In the genomic region with DNA sequence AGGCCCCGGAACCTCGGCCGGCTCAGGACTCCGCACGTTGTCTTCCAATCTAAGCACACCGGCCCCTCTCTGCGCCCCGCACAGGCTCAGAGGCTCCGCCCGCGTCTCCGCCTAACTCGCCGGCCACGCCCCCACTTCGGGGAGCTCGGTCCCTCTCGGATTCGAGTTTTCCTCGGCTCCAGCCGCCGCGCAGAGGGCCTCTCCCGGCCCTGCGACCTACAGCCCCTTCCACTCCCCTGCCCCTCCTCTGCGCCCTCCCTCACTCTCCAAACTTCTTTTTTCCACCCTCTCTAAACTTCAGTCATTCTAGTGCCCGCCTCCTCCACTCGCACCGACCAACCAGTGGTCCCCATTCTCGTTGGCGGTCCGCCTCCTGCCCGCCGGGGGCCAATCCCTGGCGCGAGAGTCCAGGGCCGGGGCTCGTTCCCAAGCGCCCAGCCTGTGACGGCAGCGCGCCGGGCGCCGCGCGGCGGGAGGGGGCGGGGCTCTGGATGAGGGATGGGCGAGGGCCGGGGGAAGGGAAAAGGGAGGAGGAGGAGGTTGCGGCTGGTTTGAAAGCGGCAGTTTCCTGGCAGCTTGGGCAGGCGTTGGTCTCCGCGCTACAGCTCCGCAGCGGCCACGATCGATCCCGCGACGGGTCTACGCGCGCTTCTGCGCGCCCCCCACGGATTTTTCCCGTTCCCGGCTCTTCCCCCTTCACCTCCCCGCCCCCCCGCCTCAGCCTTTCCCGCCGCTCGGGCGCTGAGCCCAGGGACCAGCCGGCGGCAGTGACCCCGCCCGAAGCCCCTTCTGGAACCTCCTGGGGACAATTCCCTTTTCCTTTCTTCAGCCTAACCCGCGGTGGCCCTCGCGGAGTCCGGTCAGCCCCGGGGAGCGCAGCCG, we compare ENCODE assay signal across 8 cellular contexts. TPM values are rescaled to one million over a fixed set of nuclear protein-coding genes. Genes with fewer than 3 reads are reported as not detected.
DNase-seq lines count a peak whose midpoint lies in the region; ATAC-seq and TF ChIP-seq lines count a peak whose summit lies in the region.

A gene (plus strand): TSS at position 563 of the 882 bp plus-strand sequence. CDS start 519 bp downstream, outside the sequence.

- H3K4me3 ChIP-seq in GM23248: peak within 1 kb of the TSS; percentile 91
- H3K4me3 ChIP-seq in fibroblast of mammary gland (ENCODE audit: control insufficient read depth, low read depth, low read length): peak within 1 kb of the TSS; percentile 86

- intact Hi-C loops in activated T-helper 2 cell treated with anti-CD3 and anti-CD28 coated beads, Interferon-gamma antibody, Interleukin-2, Interleukin-4, amounts not matched to agents 10 μg/mL and 5 μg/mL and 100 μg/mL, durations not matched to agents 14 hours and 24 hours and 36 hours (cut with micrococcal nuclease): loop anchor here (2.0 to 10.0 kb wide), 7 partner anchors 25 to 1195 kb away; a partner anchor contains a TSS

- H2AFZ ChIP-seq in GM23248: peak within 1 kb of the TSS; percentile 98

- no peaks in the 10 kb centered on the region for H4K20me1 ChIP-seq in GM23248 (ENCODE audit: insufficient read depth)

- H3K27me3 ChIP-seq in GM23248 (replicated peaks; ENCODE audit: insufficient read depth): no peaks in the 10 kb centered on the region

- peak within 1 kb of the TSS; percentile 91 for H3K4me2 ChIP-seq in GM23248 (ENCODE audit: unreplicated experiment)

- POLR2A ChIA-PET in naive thymus-derived CD8-positive, alpha-beta T cell (lab: Charles Lee): interaction anchor here (0.6 to 2.5 kb wide), 3 partner anchors 26 to 545 kb away, joined by 3 to 6 read pairs (median 3); no protein-coding TSS in a partner anchor

- H3F3A ChIP-seq in GM23248 (ENCODE audit: insufficient read depth): peaks cover 11% of the 10 kb centered on the region

- in situ Hi-C loops in GM23248 (cut with MboI): no loop called here

- peaks cover 3% of the 10 kb centered on the region for H3K9me3 Mint-ChIP-seq in activated T-helper 2 cell treated with anti-CD3 and anti-CD28 coated beads, Interferon-gamma antibody, Interleukin-2, Interleukin-4, amounts not matched to agents 10 μg/mL and 5 μg/mL and 100 μg/mL, durations not matched to agents 14 hours and 24 hours and 36 hours
- H3K9me3 Mint-ChIP-seq in naive thymus-derived CD8-positive, alpha-beta T cell: peaks cover 0 to 6% (median 0%) of the 10 kb centered on the region in 9 donors
- H3K9me3 Mint-ChIP-seq in stimulated activated naive B cell treated with anti-CD40 and anti-IgM and Interleukin-4, amounts not matched to agents 10 μg/mL and 1 μg/mL and 100 μg/mL, for 72 hours: peaks cover 0 to 3% of the 10 kb centered on the region in 2 donors

- H3K9me2 ChIP-seq in GM23248 (ENCODE audit: insufficient read depth): no peaks in the 10 kb centered on the region

- H3K36me3 ChIP-seq in GM23248 (ENCODE audit: low read depth): no peaks in the 10 kb centered on the region

- no peaks in the 10 kb centered on the region for H3K9me3 ChIP-seq in GM23248 (ENCODE audit: low read depth)

- ATAC-seq in naive thymus-derived CD8-positive, alpha-beta T cell: peak; percentile 89 to 91
- ATAC-seq in stimulated activated naive B cell treated with anti-CD40 and anti-IgM and Interleukin-4, amounts not matched to agents 10 μg/mL and 1 μg/mL and 100 μg/mL, for 72 hours (replicated peaks): peak; percentile 97 to 98

- H3K36me3 Mint-ChIP-seq in activated T-helper 2 cell treated with anti-CD3 and anti-CD28 coated beads, Interferon-gamma antibody, Interleukin-2, Interleukin-4, amounts not matched to agents 10 μg/mL and 5 μg/mL and 100 μg/mL, durations not matched to agents 14 hours and 24 hours and 36 hours (ENCODE audit: low read depth): no peaks in the 10 kb centered on the region
- H3K36me3 Mint-ChIP-seq in naive thymus-derived CD8-positive, alpha-beta T cell: peaks cover 0 to 2% (median 0%) of the 10 kb centered on the region in 3 donors
- peaks cover 0 to 3% of the 10 kb centered on the region in 2 donors for H3K36me3 Mint-ChIP-seq in stimulated activated naive B cell treated with anti-CD40 and anti-IgM and Interleukin-4, amounts not matched to agents 10 μg/mL and 1 μg/mL and 100 μg/mL, for 72 hours

- peak within 1 kb of the TSS; percentile 80 for H3K27ac Mint-ChIP-seq in activated T-helper 2 cell treated with anti-CD3 and anti-CD28 coated beads, Interferon-gamma antibody, Interleukin-2, Interleukin-4, amounts not matched to agents 10 μg/mL and 5 μg/mL and 100 μg/mL, durations not matched to agents 14 hours and 24 hours and 36 hours
- peak within 1 kb of the TSS in 9 of 10 donors; percentile 9 to 93 (median 79) for H3K27ac Mint-ChIP-seq in naive thymus-derived CD8-positive, alpha-beta T cell
- peak within 1 kb of the TSS; percentile 44 for H3K27ac Mint-ChIP-seq in stimulated activated naive B cell treated with anti-CD40 and anti-IgM and Interleukin-4, amounts not matched to agents 10 μg/mL and 1 μg/mL and 100 μg/mL, for 72 hours

- DNase-seq in DMS79 (lab: John Stamatoyannopoulos, UW) (peak; percentile 98), GM23248 (peak; percentile 99), Kasumi-1 (lab: John Stamatoyannopoulos, UW) (peak; percentile 98 to 99), RPMI8226 (peak; percentile 90), fibroblast of mammary gland (ENCODE audit: low read depth) (peak; percentile 98)
- peak; percentile 94 for DNase-seq in activated T-helper 2 cell treated with anti-CD3 and anti-CD28 coated beads, Interferon-gamma antibody, Interleukin-2, Interleukin-4, amounts not matched to agents 10 μg/mL and 5 μg/mL and 100 μg/mL, durations not matched to agents 14 hours and 24 hours and 36 hours (ENCODE audit: low spot score)
- peak; percentile 79 to 94 (median 88) for DNase-seq in naive thymus-derived CD8-positive, alpha-beta T cell
- DNase-seq in stimulated activated naive B cell treated with anti-CD40 and anti-IgM and Interleukin-4, amounts not matched to agents 10 μg/mL and 1 μg/mL and 100 μg/mL, for 72 hours: peak; percentile 90

- peaks cover 31% of the 10 kb centered on the region for H3K4me1 ChIP-seq in GM23248 (ENCODE audit: insufficient read depth)

- peak within 1 kb of the TSS; percentile 69 for H3K27ac ChIP-seq in GM23248

- no peak for TF ChIP-seq CTCF in fibroblast of mammary gland (conservative IDR thresholded peaks at IDR 0.05; ENCODE audit: control insufficient read depth, insufficient read depth, low read depth, low read length)

- peaks cover 43% of the 10 kb centered on the region for H3K79me2 ChIP-seq in GM23248 (ENCODE audit: insufficient read depth)

- peak within 1 kb of the TSS; percentile 88 for H3K4me3 Mint-ChIP-seq in activated T-helper 2 cell treated with anti-CD3 and anti-CD28 coated beads, Interferon-gamma antibody, Interleukin-2, Interleukin-4, amounts not matched to agents 10 μg/mL and 5 μg/mL and 100 μg/mL, durations not matched to agents 14 hours and 24 hours and 36 hours (ENCODE audit: low read depth)
- peak within 1 kb of the TSS; percentile 86 to 98 (median 94) for H3K4me3 Mint-ChIP-seq in naive thymus-derived CD8-positive, alpha-beta T cell
- peak within 1 kb of the TSS; percentile 87 to 90 for H3K4me3 Mint-ChIP-seq in stimulated activated naive B cell treated with anti-CD40 and anti-IgM and Interleukin-4, amounts not matched to agents 10 μg/mL and 1 μg/mL and 100 μg/mL, for 72 hours

- peaks cover 43% of the 10 kb centered on the region for H3K27me3 Mint-ChIP-seq in activated T-helper 2 cell treated with anti-CD3 and anti-CD28 coated beads, Interferon-gamma antibody, Interleukin-2, Interleukin-4, amounts not matched to agents 10 μg/mL and 5 μg/mL and 100 μg/mL, durations not matched to agents 14 hours and 24 hours and 36 hours (ENCODE audit: low read depth)
- H3K27me3 Mint-ChIP-seq in naive thymus-derived CD8-positive, alpha-beta T cell: peaks cover 0 to 14% (median 0%) of the 10 kb centered on the region in 5 donors
- H3K27me3 Mint-ChIP-seq in stimulated activated naive B cell treated with anti-CD40 and anti-IgM and Interleukin-4, amounts not matched to agents 10 μg/mL and 1 μg/mL and 100 μg/mL, for 72 hours: peaks cover 27 to 36% of the 10 kb centered on the region in 2 donors

- H3K4me1 Mint-ChIP-seq in activated T-helper 2 cell treated with anti-CD3 and anti-CD28 coated beads, Interferon-gamma antibody, Interleukin-2, Interleukin-4, amounts not matched to agents 10 μg/mL and 5 μg/mL and 100 μg/mL, durations not matched to agents 14 hours and 24 hours and 36 hours (ENCODE audit: low read depth): peaks cover 26% of the 10 kb centered on the region
- peaks cover 12 to 33% (median 20%) of the 10 kb centered on the region in 4 donors for H3K4me1 Mint-ChIP-seq in naive thymus-derived CD8-positive, alpha-beta T cell
- peaks cover 16 to 18% of the 10 kb centered on the region in 2 donors for H3K4me1 Mint-ChIP-seq in stimulated activated naive B cell treated with anti-CD40 and anti-IgM and Interleukin-4, amounts not matched to agents 10 μg/mL and 1 μg/mL and 100 μg/mL, for 72 hours

- WGBS in GM23248 (ENCODE audit: low coverage in 1 of 2, low lambda C conversion rate in 2 of 2, missing lambda C conversion rate in 2 of 2), 2 experiments: 0 to 1% methylated on average over 35 to 89 of the region's 89 CpGs

- H3K9ac ChIP-seq in GM23248: peak within 1 kb of the TSS; percentile 85

RNA-seq across cellular contexts. Expression of the gene that starts here (rescaled TPM):
- total RNA-seq in GM23248 (2014; rRNA removed; shearing (Covaris generic)): 6.4 and 7.2 TPM in 2 replicates
- polyA plus RNA-seq in GM23248 (2016; fragmentation: Nextera tagmentation; extraction: Ambion mirVana): 1.9 and 2.1 TPM in 2 replicates
- total RNA-seq in activated T-helper 2 cell treated with anti-CD3 and anti-CD28 coated beads, Interferon-gamma antibody, Interleukin-2, Interleukin-4, amounts not matched to agents 10 μg/mL and 5 μg/mL and 100 μg/mL, durations not matched to agents 14 hours and 24 hours and 36 hours: 4.1 and 4.4 TPM in 2 replicates
- total RNA-seq in naive thymus-derived CD8-positive, alpha-beta T cell: 1 to 10 TPM; 2.7 to 3.5 TPM
- 1 to 10 TPM in 1 of 3 donors, under 1 TPM in 2; 0.44 to 1.4 (median 0.80) TPM for polyA plus RNA-seq in naive thymus-derived CD8-positive, alpha-beta T cell

Comparison
In these comparisons a context has a peak if more than half of its experiments do, and no peak if none do; other contexts are left out.
1. Peak in every context shown above with its lines: DNase-seq, ATAC-seq, H3K4me3 ChIP-seq and H3K27ac ChIP-seq.